ENCODE assay signal across 8 cellular contexts in the genomic region with DNA sequence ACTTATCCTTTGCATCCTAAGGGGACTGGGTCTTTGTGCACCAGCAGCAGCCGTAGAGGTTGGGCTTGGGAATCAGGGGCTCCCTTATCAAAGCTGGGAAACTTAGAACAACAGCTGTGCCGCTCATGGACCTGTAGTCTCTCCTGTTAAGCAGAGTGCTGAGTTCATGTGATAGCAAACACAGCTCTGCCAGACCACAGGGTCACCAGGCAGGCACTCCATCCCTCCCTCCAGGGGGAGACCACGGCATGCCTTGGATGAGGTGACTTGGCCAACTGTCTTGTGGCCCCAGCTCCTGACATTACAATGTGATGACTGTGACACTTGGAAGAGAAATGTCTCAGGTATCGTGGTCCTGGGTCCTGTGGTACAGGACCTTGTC. TPM values are rescaled to one million over a fixed set of nuclear protein-coding genes. Genes with fewer than 3 reads are reported as not detected.
DNase-seq lines count a peak whose midpoint lies in the region; ATAC-seq and TF ChIP-seq lines count a peak whose summit lies in the region.

No MANE protein-coding gene starts in this region.

- DNase-seq in Right ventricle myocardium superior, result no peak
- DNase-seq in cardiac septum (ENCODE audit: low spot score), result no peak
- no peak for DNase-seq in activated naive CD8-positive, alpha-beta T cell treated with anti-CD3 and anti-CD28 coated beads, Interleukin-2, amount 10 ng/mL, durations not matched to agents 7 days and 5 days
- DNase-seq in memory B cell (ENCODE audit: low spot score in 2 of 2), result no peak
- DNase-seq in upper lobe of right lung, result no peak
- DNase-seq in GM13976 (ENCODE audit: low spot score), result no peak

- H3K9me3 ChIP-seq in upper lobe of right lung, result no peaks in the 10 kb centered on the region

- peak overlapping the region; percentile 13 for H3K4me3 Mint-ChIP-seq in activated naive CD8-positive, alpha-beta T cell treated with anti-CD3 and anti-CD28 coated beads, Interleukin-2, amount 10 ng/mL, durations not matched to agents 7 days and 5 days
- H3K4me3 Mint-ChIP-seq in memory B cell, result no peak overlapping the region

- no peaks in the 10 kb centered on the region for H3K27me3 ChIP-seq in upper lobe of right lung

- H3K36me3 Mint-ChIP-seq in activated naive CD8-positive, alpha-beta T cell treated with anti-CD3 and anti-CD28 coated beads, Interleukin-2, amount 10 ng/mL, durations not matched to agents 7 days and 5 days, result peaks cover 45% of the 10 kb centered on the region
- H3K36me3 Mint-ChIP-seq in memory B cell, result peaks cover 15% of the 10 kb centered on the region

- H3K36me3 ChIP-seq in upper lobe of right lung, result no peaks in the 10 kb centered on the region

- H3K4me1 ChIP-seq in upper lobe of right lung, result peaks cover 41% of the 10 kb centered on the region

- intact Hi-C loops in Right ventricle myocardium superior (cut with DNase I), result no loop called here
- intact Hi-C loops in cardiac septum (cut with DNase I), result no loop called here
- intact Hi-C loops in upper lobe of right lung (cut with DNase I), result no loop called here

- peaks cover 12% of the 10 kb centered on the region for H3K9me3 Mint-ChIP-seq in activated naive CD8-positive, alpha-beta T cell treated with anti-CD3 and anti-CD28 coated beads, Interleukin-2, amount 10 ng/mL, durations not matched to agents 7 days and 5 days
- peaks cover 2% of the 10 kb centered on the region for H3K9me3 Mint-ChIP-seq in memory B cell

- ATAC-seq in Right ventricle myocardium superior (ENCODE audit: poor library complexity) (peak; percentile 42), memory B cell (ENCODE audit: low read depth) (no peak), upper lobe of right lung (no peak), esophagus mucosa (no peak), HG02884 (IDR thresholded peaks at IDR 0.05; ENCODE audit: unreplicated experiment) (no peak)
- no peak for ATAC-seq in activated naive CD8-positive, alpha-beta T cell treated with anti-CD3 and anti-CD28 coated beads, Interleukin-2, amount 10 ng/mL, durations not matched to agents 7 days and 5 days (ENCODE audit: low read depth)

- POLR2A ChIA-PET in activated naive CD8-positive, alpha-beta T cell treated with anti-CD3 and anti-CD28 coated beads, Interleukin-2, amount 10 ng/mL, durations not matched to agents 7 days and 5 days (lab: Charles Lee), result interaction anchor here (1.2 to 1.3 kb wide), 2 partner anchors 14 to 82 kb away, joined by 3 read pairs; no protein-coding TSS in a partner anchor

- in situ Hi-C loops in GM13976 (cut with MboI; ENCODE audit: low sequenced_read_pairs, unreplicated experiment), result no loop called here

- H3K4me1 Mint-ChIP-seq in activated naive CD8-positive, alpha-beta T cell treated with anti-CD3 and anti-CD28 coated beads, Interleukin-2, amount 10 ng/mL, durations not matched to agents 7 days and 5 days, result peaks cover 54% of the 10 kb centered on the region
- H3K4me1 Mint-ChIP-seq in memory B cell, result peaks cover 49% of the 10 kb centered on the region

- no peak overlapping the region for H3K4me3 ChIP-seq in upper lobe of right lung

- H3K27ac ChIP-seq in upper lobe of right lung, result peak overlapping the region; percentile 53

- no peaks in the 10 kb centered on the region for H3K27me3 Mint-ChIP-seq in activated naive CD8-positive, alpha-beta T cell treated with anti-CD3 and anti-CD28 coated beads, Interleukin-2, amount 10 ng/mL, durations not matched to agents 7 days and 5 days
- no peaks in the 10 kb centered on the region for H3K27me3 Mint-ChIP-seq in memory B cell

- no peak overlapping the region for H3K27ac Mint-ChIP-seq in activated naive CD8-positive, alpha-beta T cell treated with anti-CD3 and anti-CD28 coated beads, Interleukin-2, amount 10 ng/mL, durations not matched to agents 7 days and 5 days
- peak overlapping the region; percentile 39 for H3K27ac Mint-ChIP-seq in memory B cell

- TF ChIP-seq CTCF in upper lobe of right lung (IDR thresholded peaks at IDR 0.05) (no peak), GM13976 (IDR thresholded peaks at IDR 0.05; ENCODE audit: borderline replicate concordance, control extremely low read depth, extremely low read depth, insufficient read depth, missing control alignments) (no peak)

RNA-seq across cellular contexts. Expression of a gene that starts 60.0 kb away (rescaled TPM):
- total RNA-seq in Right ventricle myocardium superior, result 27.2 TPM
- total RNA-seq in cardiac septum, result 100 TPM
- 100 to 1,000 TPM; 114 to 132 TPM for total RNA-seq in activated naive CD8-positive, alpha-beta T cell treated with anti-CD3 and anti-CD28 coated beads, Interleukin-2, amount 10 ng/mL, durations not matched to agents 7 days and 5 days
- 86.7 TPM for total RNA-seq in upper lobe of right lung
- total RNA-seq in esophagus mucosa, result 6.7 TPM
